In the genomic region with DNA sequence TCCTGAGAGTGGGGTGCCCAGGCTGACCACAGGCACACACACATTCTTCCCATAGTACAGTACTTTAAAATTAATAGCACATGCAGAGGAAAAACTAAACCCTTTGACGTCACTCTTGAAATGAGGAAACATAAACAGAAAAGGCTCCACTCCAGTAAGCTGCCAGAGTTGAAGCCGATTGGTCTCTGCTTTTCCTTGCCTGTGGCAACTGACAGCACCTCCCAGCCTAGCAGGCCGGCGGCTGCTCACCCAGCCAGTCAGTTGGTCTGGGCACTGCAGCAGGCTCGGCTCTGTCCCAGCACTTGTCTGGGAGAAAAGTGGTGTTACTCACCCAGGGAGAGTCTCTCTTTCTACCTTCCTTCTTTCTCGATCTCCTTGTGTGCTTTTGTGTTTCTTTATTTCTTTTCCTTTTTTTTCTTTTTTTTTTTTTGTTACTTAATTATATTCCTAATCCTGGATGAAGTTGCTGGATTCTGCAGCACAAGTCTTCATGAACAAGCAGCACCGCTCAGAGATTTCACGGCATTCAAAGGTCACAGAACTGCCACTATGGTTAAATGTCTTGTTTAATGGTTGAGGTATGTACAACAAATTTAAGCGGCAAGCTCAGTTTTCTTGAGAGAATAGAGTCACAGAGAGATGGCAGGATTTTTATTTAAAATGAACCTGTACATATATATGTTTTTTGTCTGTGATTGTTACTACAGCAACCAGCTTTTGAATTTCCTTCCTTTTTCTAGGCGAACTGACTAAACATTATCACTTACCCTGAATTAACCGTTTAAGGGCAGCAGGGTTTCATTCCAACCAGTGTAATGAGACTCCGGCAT, we compare ENCODE assay signal across 1 cellular context.
TF ChIP-seq lines count a peak whose summit lies in the region.

A gene (plus strand): TSS at position 260 of the 830 bp plus-strand sequence.

TF ChIP-seq in IMR-90, 13 proteins besides CTCF, POLR2A, EP300 and RAD21 (continued from another document):
- TF ChIP-seq FOS (IDR thresholded peaks at IDR 0.05; ENCODE audit: low read depth, low read length) (no peak), SMC3 (IDR thresholded peaks at IDR 0.05; ENCODE audit: low read depth, low read length) (no peak), CHD1 (IDR thresholded peaks at IDR 0.05; ENCODE audit: low read depth, low read length) (peak; percentile 87; the same call in 1 of the 2 replicates)
- TF ChIP-seq, protein P1, sequence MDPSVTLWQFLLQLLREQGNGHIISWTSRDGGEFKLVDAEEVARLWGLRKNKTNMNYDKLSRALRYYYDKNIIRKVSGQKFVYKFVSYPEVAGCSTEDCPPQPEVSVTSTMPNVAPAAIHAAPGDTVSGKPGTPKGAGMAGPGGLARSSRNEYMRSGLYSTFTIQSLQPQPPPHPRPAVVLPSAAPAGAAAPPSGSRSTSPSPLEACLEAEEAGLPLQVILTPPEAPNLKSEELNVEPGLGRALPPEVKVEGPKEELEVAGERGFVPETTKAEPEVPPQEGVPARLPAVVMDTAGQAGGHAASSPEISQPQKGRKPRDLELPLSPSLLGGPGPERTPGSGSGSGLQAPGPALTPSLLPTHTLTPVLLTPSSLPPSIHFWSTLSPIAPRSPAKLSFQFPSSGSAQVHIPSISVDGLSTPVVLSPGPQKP (IDR thresholded peaks at IDR 0.05; ENCODE audit: borderline replicate concordance, low read depth, low read length): no peak
